Comparison of ENCODE assay signal across 26 cellular contexts in the genomic region with DNA sequence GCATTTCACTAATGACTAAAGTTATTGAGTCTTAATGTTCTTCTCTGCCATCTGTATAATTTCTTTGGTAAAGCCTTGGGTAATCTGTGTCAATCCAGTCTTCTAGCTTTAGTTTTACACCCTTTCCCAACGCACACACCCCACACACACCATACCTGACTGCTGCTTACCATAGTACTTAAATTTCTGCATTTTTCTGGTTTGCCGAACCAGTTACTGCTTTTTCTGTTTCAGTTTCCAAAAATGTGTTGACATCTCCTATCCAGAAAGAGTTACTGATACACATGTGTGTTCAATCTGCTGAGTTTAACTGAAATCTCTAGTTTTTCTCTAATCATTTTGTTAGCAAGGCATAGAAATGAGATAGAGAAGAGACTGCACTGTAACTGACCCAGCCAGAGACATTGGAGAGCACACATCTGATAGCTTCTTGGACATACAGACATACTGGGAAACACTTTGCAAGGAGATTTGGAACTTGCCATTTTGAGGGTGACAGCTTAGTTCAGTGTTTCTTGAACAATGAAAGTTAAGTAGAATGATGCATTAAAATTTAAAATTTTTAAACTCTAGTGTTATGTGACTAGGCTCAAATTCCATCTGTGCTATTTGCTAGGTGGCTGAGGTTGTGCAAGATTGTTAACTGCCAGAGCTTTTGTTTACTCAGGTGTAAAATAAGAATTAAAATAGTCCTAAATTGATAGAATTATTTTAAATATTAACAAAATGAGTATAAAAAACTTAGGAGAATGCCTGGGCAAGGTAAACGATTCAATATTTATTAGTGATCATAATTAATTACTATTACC.
"Had no signal": no experiment of that assay in that cellular context is flagged by ENCODE, and none has a peak within 500 bp of the region (broad histone marks: within the 10 kb centered on the region; RNA-seq: fewer than 3 reads in every experiment).

No MANE protein-coding gene starts in this region.

- H3K9me3 ChIP-seq: esophagus muscularis mucosa, gastroesophageal sphincter, heart right ventricle, ovary, testis, tibial artery had no signal

- DNase-seq: dermis blood vessel endothelial cell; effector memory CD4-positive, alpha-beta T cell; heart right ventricle; hippocampal formation; left cardiac atrium; left ventricle myocardium superior; natural killer cell; occipital lobe; ovary; right cardiac atrium; spleen; stimulated activated CD4-positive, alpha-beta T cell treated with anti-CD3 and anti-CD28 coated beads, Interleukin-4, amount 100 ng/mL, for 4 hours; stimulated activated naive CD8-positive, alpha-beta T cell treated with anti-CD3 and anti-CD28 coated beads, Interleukin-15, Interleukin-2, amounts not matched to agents 100 U/mL and 50 U/mL, for 24 hours; substantia nigra; testis; tibial artery had no signal

- H3K27me3 ChIP-seq: esophagus muscularis mucosa, foreskin keratinocyte, gastroesophageal sphincter, heart right ventricle, ovary, spleen, testis, tibial artery had no signal

- FAIRE-seq: endothelial cell of umbilical vein, islet of Langerhans, urothelium cell line had no signal

- ATAC-seq: foreskin keratinocyte; gastroesophageal sphincter; heart right ventricle; left cardiac atrium; left ventricle myocardium superior; natural killer cell; right cardiac atrium; stimulated activated memory B cell treated with anti-CD40 and anti-IgM and Interleukin-4, amounts not matched to agents 10 μg/mL and 1 μg/mL and 100 μg/mL, for 72 hours; stimulated activated naive CD8-positive, alpha-beta T cell treated with anti-CD3 and anti-CD28 coated beads, Interleukin-15, Interleukin-2, amounts not matched to agents 100 U/mL and 50 U/mL, for 24 hours had no signal

- H3K36me3 ChIP-seq: esophagus muscularis mucosa, gastroesophageal sphincter, heart right ventricle, ovary, spleen, tibial artery had no signal

- H3K4me3 ChIP-seq: coronary artery, esophagus muscularis mucosa, gastroesophageal sphincter, heart right ventricle, lung, ovary, skin epidermis, spleen, testis, tibial artery had no signal

- H3K27ac ChIP-seq: coronary artery, esophagus muscularis mucosa, foreskin keratinocyte, gastroesophageal sphincter, heart right ventricle, ovary, skin epidermis, spleen, testis, tibial artery had no signal

- H3K4me1 ChIP-seq: esophagus muscularis mucosa, foreskin keratinocyte, gastroesophageal sphincter, heart right ventricle, spleen, testis had no signal
